8 cellular contexts compared by ENCODE assay signal in genomic region chr7:142482899-142483658, GRCh38.
DNase-seq lines count a peak whose midpoint lies in the region; TF ChIP-seq lines count a peak whose summit lies in the region.

No MANE protein-coding gene starts in this region.

- H2BK12ac ChIP-seq in trophoblast cell (ENCODE audit: low read length) = no peak overlapping the region

- peak; percentile 23 to 25 for DNase-seq in SHP77 (lab: John Stamatoyannopoulos, UW)
- no peak for DNase-seq in SHP77 treated with DMSO at 0.1 percent for 48 hours (lab: John Stamatoyannopoulos, UW)
- DNase-seq in HFFc6 = peak; percentile 36
- DNase-seq in NCI-H82 (lab: John Stamatoyannopoulos, UW) = peak; percentile 73
- peak; percentile 53 for DNase-seq in activated T-cell treated with anti-CD3 and anti-CD28 coated beads, Interleukin-2, amount 50 U/mL, for 1 hour
- DNase-seq in fibroblast of mammary gland (ENCODE audit: low read depth) = peak; percentile 61
- peak; percentile 49 to 61 for DNase-seq in trophoblast cell
- no peak for DNase-seq in SK-N-DZ (ENCODE audit: low spot score)

- H3K4me3 Mint-ChIP-seq in HFFc6 = no peak overlapping the region

- no peak overlapping the region for H2BK5ac ChIP-seq in trophoblast cell (ENCODE audit: low read depth, low read length, poor library complexity)

- no peaks in the 10 kb centered on the region for H3K79me2 ChIP-seq in trophoblast cell (ENCODE audit: control insufficient read depth, insufficient read depth, low read length, poor library complexity)

- no peaks in the 10 kb centered on the region for H3K9me3 ChIP-seq in trophoblast cell (ENCODE audit: insufficient read depth, low read depth, low read length)

- H3K79me1 ChIP-seq in trophoblast cell (ENCODE audit: low read length) = no peaks in the 10 kb centered on the region

- H4K91ac ChIP-seq in trophoblast cell (ENCODE audit: low read depth, low read length) = no peak overlapping the region

- peaks cover 35% of the 10 kb centered on the region for H3K4me1 Mint-ChIP-seq in HFFc6 (ENCODE audit: low read depth)

- no peak overlapping the region for H2BK120ac ChIP-seq in trophoblast cell (ENCODE audit: insufficient read depth, low read length, poor library complexity)

- H3K4me2 ChIP-seq in trophoblast cell (ENCODE audit: low read length) = no peak overlapping the region

- peaks cover 12 to 13% of the 10 kb centered on the region in 2 experiments for H3K4me1 ChIP-seq in trophoblast cell (ENCODE audit: control insufficient read depth in 1 of 2, insufficient read depth in 2 of 2, low read length in 2 of 2)

- H3K9ac ChIP-seq in trophoblast cell (ENCODE audit: low read length) = no peak overlapping the region

- no peak overlapping the region for H3K27ac Mint-ChIP-seq in HFFc6

- H3K23ac ChIP-seq in trophoblast cell (ENCODE audit: low read length) = no peak overlapping the region

- H2AFZ ChIP-seq in trophoblast cell (ENCODE audit: insufficient read depth, low read length, poor library complexity) = no peak overlapping the region

- TF ChIP-seq CTCF in HFFc6 (IDR thresholded peaks at IDR 0.05) (peak; percentile 88), fibroblast of mammary gland (conservative IDR thresholded peaks at IDR 0.05; ENCODE audit: control insufficient read depth, insufficient read depth, low read depth, low read length) (peak; percentile 98)

- no peaks in the 10 kb centered on the region for H3K36me3 ChIP-seq in trophoblast cell (ENCODE audit: control insufficient read depth in 1 of 2, insufficient read depth in 2 of 2, low read length in 2 of 2)

- H3K4ac ChIP-seq in trophoblast cell (ENCODE audit: low read depth, low read length) = no peak overlapping the region

- H3K36me3 Mint-ChIP-seq in HFFc6 (ENCODE audit: low read depth) = no peaks in the 10 kb centered on the region

- H3K18ac ChIP-seq in trophoblast cell (ENCODE audit: low read length) = no peak overlapping the region

- no peak overlapping the region for H3K14ac ChIP-seq in trophoblast cell (ENCODE audit: low read length)

- H3K27me3 ChIP-seq in trophoblast cell (ENCODE audit: insufficient read depth, low read length) = no peaks in the 10 kb centered on the region

- H3K4me3 ChIP-seq in fibroblast of mammary gland (ENCODE audit: control insufficient read depth, low read depth, low read length) (no peak overlapping the region), trophoblast cell (ENCODE audit: low read depth, low read length) (no peak overlapping the region)

- H3K27ac ChIP-seq in trophoblast cell (ENCODE audit: low read depth, low read length) = no peak overlapping the region

- peaks cover 5% of the 10 kb centered on the region; the same call in 1 of the 2 replicates for H3K27me3 Mint-ChIP-seq in HFFc6 (ENCODE audit: insufficient read depth)

- H4K12ac ChIP-seq in trophoblast cell (ENCODE audit: low read depth, low read length) = no peak overlapping the region

- WGBS in trophoblast cell (ENCODE audit: extremely low coverage, insufficient coverage, insufficient read length) = no CpG with 5 or more reads among the region's 9 CpGs

- no peaks in the 10 kb centered on the region for H3K9me3 Mint-ChIP-seq in HFFc6

- H4K8ac ChIP-seq in trophoblast cell (ENCODE audit: low read depth, low read length) = no peak overlapping the region

- no peak overlapping the region for H2AK5ac ChIP-seq in trophoblast cell (ENCODE audit: low read length)

Comparison
In these comparisons a context has a peak if more than half of its experiments do, and no peak if none do; other contexts are left out.
1. DNase-seq: peak in SHP77 (2 of 2), HFFc6 (single experiment), NCI-H82 (single experiment), activated T-cell treated with anti-CD3 and anti-CD28 coated beads, Interleukin-2, amount 50 U/mL, for 1 hour (single experiment), fibroblast of mammary gland (single experiment) and trophoblast cell (2 of 2); none in SHP77 treated with DMSO at 0.1 percent for 48 hours (single experiment) and SK-N-DZ (single experiment).